ENCODE assay signal across 32 cellular contexts in the genomic region with DNA sequence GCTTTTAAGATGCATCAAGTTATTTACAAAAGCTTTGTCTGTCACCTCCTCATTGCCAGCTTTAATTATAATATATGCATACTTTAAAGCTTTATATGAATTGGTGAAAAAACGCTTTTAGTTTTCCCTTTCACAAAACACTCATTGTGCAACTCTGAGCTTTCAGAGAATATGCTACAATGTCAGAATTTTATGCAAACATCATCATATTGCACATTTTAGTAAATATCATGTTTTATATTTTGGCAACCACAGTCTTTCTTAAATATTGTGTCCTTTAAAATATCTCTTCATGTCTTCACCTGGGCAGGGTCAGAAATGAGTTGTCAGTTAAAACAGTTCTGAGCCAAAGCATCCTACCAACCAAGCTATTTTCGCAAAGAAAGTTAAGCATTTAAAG.
DNase-seq lines count a peak whose midpoint lies in the region; ATAC-seq, FAIRE-seq and TF ChIP-seq lines count a peak whose summit lies in the region.
"Had no signal": no experiment of that assay in that cellular context is flagged by ENCODE, and none has a peak within 500 bp of the region (broad histone marks: within the 10 kb centered on the region; RNA-seq: fewer than 3 reads in every experiment).

No MANE protein-coding gene starts in this region.

- in situ Hi-C loops in HepG2 (cut with HindIII; ENCODE audit: extremely low pct_ligation_motif_present, low pct_unique_long_range_greater_than_20kb) = no loop called here
- in situ Hi-C loops in IMR-90 (cut with MboI; ENCODE audit: low sequenced_read_pairs) = no loop called here

- H2AK5ac ChIP-seq in IMR-90 (ENCODE audit: low read depth, low read length) = no peak overlapping the region

- no peak overlapping the region for H3K4ac ChIP-seq in IMR-90 (ENCODE audit: low read depth, low read length)

- no peak overlapping the region for H2BK20ac ChIP-seq in IMR-90 (ENCODE audit: low read depth, low read length)

- TF ChIP-seq RAD21 in HepG2 (CRISPR knock-in tag; IDR thresholded peaks at IDR 0.05) (no peak), A549 (conservative IDR thresholded peaks at IDR 0.05 in 1 of 2, IDR thresholded peaks at IDR 0.05 in 1 of 2) (no peak), IMR-90 (IDR thresholded peaks at IDR 0.05; ENCODE audit: low read length) (no peak)

- no peak for TF ChIP-seq EP300 in HepG2 (IDR thresholded peaks at IDR 0.05; ENCODE audit: low read depth in 2 of 2, low read length in 2 of 2)
- TF ChIP-seq EP300 in HepG2 (CRISPR knock-in tag; IDR thresholded peaks at IDR 0.05; ENCODE audit: borderline replicate concordance) = no peak
- TF ChIP-seq EP300 in A549 (IDR thresholded peaks at IDR 0.05) = no peak

- H3K9ac ChIP-seq in HepG2 (ENCODE audit: insufficient read depth, low read depth, low read length) (no peak overlapping the region), IMR-90 (ENCODE audit: low read depth, low read length) (no peak overlapping the region)
- H3K9ac ChIP-seq: BLaER1; BLaER1 treated with 17β-estradiol and CSF1 and Interleukin-3, amounts not matched to agents 10 nM and 100 nM had no signal

- H3K36me3 ChIP-seq in HepG2 (replicated peaks in 1 of 2; ENCODE audit: control insufficient read depth in 1 of 2, insufficient read depth in 2 of 2, low read length in 2 of 2) = no peaks in the 10 kb centered on the region
- no peaks in the 10 kb centered on the region for H3K36me3 ChIP-seq in right lobe of liver
- H3K36me3 ChIP-seq in IMR-90 (ENCODE audit: control insufficient read depth, insufficient read depth, low read length) = no peaks in the 10 kb centered on the region
- H3K36me3 ChIP-seq: BE2C; BLaER1; BLaER1 treated with 17β-estradiol and CSF1 and Interleukin-3, amounts not matched to agents 10 nM and 100 nM had no signal

- no peak overlapping the region for H2AK9ac ChIP-seq in IMR-90 (replicated peaks; ENCODE audit: low read depth, low read length, poor library complexity)

- no peak overlapping the region for H3K14ac ChIP-seq in IMR-90 (replicated peaks; ENCODE audit: low read depth, low read length)

- no peak overlapping the region for H3K18ac ChIP-seq in IMR-90 (ENCODE audit: low read depth, low read length)

- no peak overlapping the region for H4K5ac ChIP-seq in IMR-90 (ENCODE audit: low read depth, low read length)

- intact Hi-C loops in HepG2 (cut with micrococcal nuclease; ENCODE audit: unreplicated experiment) (no loop called here), right lobe of liver (cut with DNase I) (no loop called here), IMR-90 (cut with micrococcal nuclease) (loop anchor here (10.0 kb wide), 1 partner anchor 59 kb away; no protein-coding TSS in a partner anchor)

- CTCF ChIA-PET in HepG2 (lab: Yijun Ruan, JAX; ENCODE audit: low intra/inter-chr PET ratio, low total read pairs) = no interaction called here
- CTCF ChIA-PET in A549 (lab: Yijun Ruan, JAX) = no interaction called here
- CTCF ChIA-PET in IMR-90 (lab: Yijun Ruan, JAX) = no interaction called here

- no peak overlapping the region for H2BK120ac ChIP-seq in IMR-90 (ENCODE audit: low read depth, low read length)

- no peaks in the 10 kb centered on the region for H3K79me1 ChIP-seq in IMR-90 (ENCODE audit: low read depth in 1 of 2, low read length in 2 of 2)

- no peak overlapping the region for H2AFZ ChIP-seq in HepG2 (ENCODE audit: low read length)
- no peak overlapping the region for H2AFZ ChIP-seq in IMR-90 (replicated peaks; ENCODE audit: low read length, poor library complexity)

- 25% methylated on average over 2 of the region's 2 CpGs for WGBS in HepG2 (ENCODE audit: low lambda C conversion rate)
- 73% methylated on average over 2 of the region's 2 CpGs for WGBS in right lobe of liver (ENCODE audit: insufficient coverage, low coverage, low lambda C conversion rate, missing lambda C conversion rate)
- 39% methylated on average over 2 of the region's 2 CpGs for WGBS in A549 (ENCODE audit: missing lambda C conversion rate)
- no CpG with 5 or more reads among the region's 2 CpGs for WGBS in IMR-90 (ENCODE audit: extremely low coverage in 2 of 2, insufficient read length in 1 of 2), 2 experiments

- H3K9me1 ChIP-seq in IMR-90 (ENCODE audit: insufficient read depth, low read length) = no peaks in the 10 kb centered on the region

- no peak overlapping the region for H3K4me3 ChIP-seq in HepG2 (replicated peaks in 1 of 3; ENCODE audit: insufficient read depth in 1 of 3, low read depth in 2 of 3, low read length in 3 of 3)
- no peak overlapping the region for H3K4me3 ChIP-seq in right lobe of liver
- no peak overlapping the region for H3K4me3 ChIP-seq in A549
- no peak overlapping the region for H3K4me3 ChIP-seq in IMR-90 (ENCODE audit: insufficient read depth, low read depth, low read length)
- H3K4me3 ChIP-seq: BLaER1; BLaER1 treated with 17β-estradiol and CSF1 and Interleukin-3, amounts not matched to agents 10 nM and 100 nM had no signal

- dilution Hi-C loops in IMR-90 (cut with HindIII; ENCODE audit: low sequenced_read_pairs, unreplicated experiment) = no loop called here

- H4K20me1 ChIP-seq in HepG2 (ENCODE audit: insufficient read depth, low read length) = no peaks in the 10 kb centered on the region
- no peaks in the 10 kb centered on the region for H4K20me1 ChIP-seq in IMR-90 (ENCODE audit: insufficient read depth, low read length)
- H4K20me1 ChIP-seq: BLaER1; BLaER1 treated with 17β-estradiol and CSF1 and Interleukin-3, amounts not matched to agents 10 nM and 100 nM had no signal

- H2BK5ac ChIP-seq in IMR-90 (ENCODE audit: low read depth, low read length, poor library complexity, severe bottlenecking) = no peak overlapping the region

- no peaks in the 10 kb centered on the region for H3K79me2 ChIP-seq in HepG2 (ENCODE audit: insufficient read depth, low read length)

- DNase-seq in HepG2 (ENCODE audit: low spot score) (no peak), right lobe of liver (no peak), A549 (ENCODE audit: low read depth in 1 of 2, low spot score in 1 of 2) (no peak), IMR-90 (no peak), globus pallidus (ENCODE audit: low spot score) (no peak), cerebellum (ENCODE audit: low spot score) (no peak)
- DNase-seq: 8988T; ACHN; AML-193; BE2C; C1 segment of cervical spinal cord; Caco-2; Calu3; CD4-positive, alpha-beta memory T cell; CD4-positive, alpha-beta T cell; CD4-positive, CD25-positive, alpha-beta regulatory T cell; CD8-positive, alpha-beta memory T cell; CD8-positive, alpha-beta T cell; COR-L47; DMS 273 treated with DMSO at 0.1 percent for 48 hours; DMS153; DMS53; DMS79; DMS79 treated with DMSO at 0.1 percent for 48 hours; DND-41; EL had no signal

- H3K9me3 ChIP-seq in HepG2 (ENCODE audit: low read length) (no peaks in the 10 kb centered on the region), right lobe of liver (no peaks in the 10 kb centered on the region), A549 (no peaks in the 10 kb centered on the region), IMR-90 (ENCODE audit: control insufficient read depth, insufficient read depth, low read length) (peaks cover 4% of the 10 kb centered on the region)
- H3K9me3 ChIP-seq: BE2C; BLaER1; BLaER1 treated with 17β-estradiol and CSF1 and Interleukin-3, amounts not matched to agents 10 nM and 100 nM; Caco-2 had no signal

- H3K4me2 ChIP-seq in HepG2 (ENCODE audit: low read depth, low read length) (no peak overlapping the region), A549 (no peak overlapping the region), IMR-90 (ENCODE audit: low read depth, low read length) (no peak overlapping the region)
- H3K4me2 ChIP-seq: BLaER1; BLaER1 treated with 17β-estradiol and CSF1 and Interleukin-3, amounts not matched to agents 10 nM and 100 nM had no signal

- POLR2A ChIA-PET in HepG2 (lab: Yijun Ruan, JAX) = no interaction called here
- POLR2A ChIA-PET in A549 (lab: Yijun Ruan, JAX) = no interaction called here
- POLR2A ChIA-PET in IMR-90 (lab: Charles Lee; ENCODE audit: unreplicated experiment) = no interaction called here

- H3K27ac ChIP-seq in HepG2 (ENCODE audit: extremely low read length, insufficient read depth, low read length) (no peak overlapping the region), right lobe of liver (no peak overlapping the region), A549 (no peak overlapping the region), IMR-90 (ENCODE audit: insufficient read depth, low read length) (no peak overlapping the region)
- H3K27ac ChIP-seq: 22Rv1; BLaER1; BLaER1 treated with 17β-estradiol and CSF1 and Interleukin-3, amounts not matched to agents 10 nM and 100 nM; C4-2B had no signal

- no peak overlapping the region for H3K56ac ChIP-seq in IMR-90 (ENCODE audit: extremely low read depth, insufficient read depth, low read length)

- no peak overlapping the region for H3K23ac ChIP-seq in IMR-90 (ENCODE audit: low read depth, low read length)

- no peak overlapping the region for H2BK15ac ChIP-seq in IMR-90 (ENCODE audit: low read depth, low read length)

- H3K4me1 ChIP-seq in HepG2 (ENCODE audit: insufficient read depth, low read length) = no peaks in the 10 kb centered on the region
- H3K4me1 ChIP-seq in right lobe of liver = peaks cover 0 to 15% (median 3%) of the 10 kb centered on the region in 4 donors
- no peaks in the 10 kb centered on the region for H3K4me1 ChIP-seq in A549
- H3K4me1 ChIP-seq in IMR-90 (ENCODE audit: control insufficient read depth, insufficient read depth, low read length) = no peaks in the 10 kb centered on the region
- H3K4me1 ChIP-seq: BE2C, BLaER1, Caco-2 had no signal

- BruUV-seq in HepG2 (replicated peaks; lab: Mats Ljungman, UMichigan) = no TSS peak
- BruUV-seq in IMR-90 (replicated peaks; lab: Mats Ljungman, UMichigan) = no TSS peak

- H3K27me3 ChIP-seq in HepG2 (ENCODE audit: control insufficient read depth in 1 of 2, insufficient read depth in 2 of 2, low read length in 2 of 2) (no peaks in the 10 kb centered on the region), right lobe of liver (no peaks in the 10 kb centered on the region), IMR-90 (ENCODE audit: control insufficient read depth, insufficient read depth, low read length) (no peaks in the 10 kb centered on the region)
- H3K27me3 ChIP-seq: BE2C; BLaER1; BLaER1 treated with 17β-estradiol and CSF1 and Interleukin-3, amounts not matched to agents 10 nM and 100 nM had no signal

- H4K8ac ChIP-seq in IMR-90 (ENCODE audit: low read depth in 2 of 2, low read length in 2 of 2) = no peak overlapping the region

- no peak for FAIRE-seq in HepG2 (lab: Jason Lieb, UNC)
- FAIRE-seq in A549 (lab: Jason Lieb, UNC) = no peak
- FAIRE-seq: A204.1, D721Med had no signal

- TF ChIP-seq POLR2A in HepG2 (IDR thresholded peaks at IDR 0.05; ENCODE audit: insufficient read depth in 1 of 2, low read depth in 2 of 2, low read length in 2 of 2) (no peak), right lobe of liver (IDR thresholded peaks at IDR 0.05) (no peak), A549 (IDR thresholded peaks at IDR 0.05; ENCODE audit: low read length) (no peak), IMR-90 (IDR thresholded peaks at IDR 0.05; ENCODE audit: low read depth, low read length) (no peak)

- no peak for TF ChIP-seq CTCF in HepG2 (CRISPR knock-in tag; IDR thresholded peaks at IDR 0.05)
- no peak for TF ChIP-seq CTCF in right lobe of liver (IDR thresholded peaks at IDR 0.05)
- TF ChIP-seq CTCF in A549 (IDR thresholded peaks at IDR 0.05) = no peak
- TF ChIP-seq CTCF in IMR-90 (conservative IDR thresholded peaks at IDR 0.05; ENCODE audit: low read depth, low read length) = no peak

- ATAC-seq in HepG2 = no peak
- ATAC-seq in right lobe of liver = no peak
- no peak for ATAC-seq in A549
- ATAC-seq in IMR-90 (ENCODE audit: low read depth) = no peak
- ATAC-seq: CD8-positive, alpha-beta T cell had no signal

- no peak overlapping the region for H4K91ac ChIP-seq in IMR-90 (ENCODE audit: insufficient read depth, low read depth, low read length)
